In genomic region chr6:125285353-125285752, GRCh38 we compare ENCODE assay signal across 25 cellular contexts.
"Had no signal": no experiment of that assay in that cellular context is flagged by ENCODE, and none has a peak within 500 bp of the region (broad histone marks: within the 10 kb centered on the region; RNA-seq: fewer than 3 reads in every experiment).

No MANE protein-coding gene starts in this region.

- ATAC-seq: effector memory CD8-positive, alpha-beta T cell; esophagus mucosa; gastrocnemius medialis; heart right ventricle; left cardiac atrium; left lung; left ventricle myocardium superior; lower lobe of right lung; naive thymus-derived CD4-positive, alpha-beta T cell had no signal

- H3K4me3 ChIP-seq: esophagus squamous epithelium, gastrocnemius medialis, heart right ventricle, left lung, lower lobe of right lung had no signal

- H3K27me3 Mint-ChIP-seq: dendritic cell treated with granulocyte-macrophage colony-stimulating factor and Interleukin-4, amounts not matched to agents 40 ng/mL and 50 ng/mL, for 4 days; effector memory CD8-positive, alpha-beta T cell; naive thymus-derived CD4-positive, alpha-beta T cell had no signal

- H3K4me1 Mint-ChIP-seq: endodermal cell had no signal

- H3K4me1 ChIP-seq: esophagus squamous epithelium, left lung, lower lobe of right lung had no signal

- H3K27me3 ChIP-seq: esophagus squamous epithelium, gastrocnemius medialis, heart right ventricle, left lung had no signal

- FAIRE-seq: endometrium, islet of Langerhans, keratinocyte had no signal

- H3K9me3 ChIP-seq: gastrocnemius medialis had no signal

- H3K4me3 Mint-ChIP-seq: dendritic cell treated with granulocyte-macrophage colony-stimulating factor and Interleukin-4, amounts not matched to agents 40 ng/mL and 50 ng/mL, for 4 days; effector memory CD8-positive, alpha-beta T cell; endodermal cell had no signal

- H3K27ac ChIP-seq: epithelial cell of prostate, esophagus squamous epithelium, gastrocnemius medialis, heart right ventricle, left lung, lower lobe of right lung had no signal

- DNase-seq: cortex of kidney; effector CD8-positive, alpha-beta T cell; effector memory CD8-positive, alpha-beta T cell; endodermal cell; esophagus squamous epithelium; foreskin fibroblast; foreskin melanocyte; gastrocnemius medialis; glutamatergic neuron; head of caudate nucleus; heart right ventricle; hippocampal formation; left cardiac atrium; left lung; left ventricle myocardium superior; lower lobe of right lung; mesendoderm; midbrain; naive thymus-derived CD4-positive, alpha-beta T cell had no signal

- H3K27ac Mint-ChIP-seq: dendritic cell treated with granulocyte-macrophage colony-stimulating factor and Interleukin-4, amounts not matched to agents 40 ng/mL and 50 ng/mL, for 4 days; effector memory CD8-positive, alpha-beta T cell; endodermal cell; naive thymus-derived CD4-positive, alpha-beta T cell had no signal
